Comparison of ENCODE assay signal across 1 cellular context in genomic region chr1:91884459-91885290, GRCh38.
TF ChIP-seq lines count a peak whose summit lies in the region.

No MANE protein-coding gene starts in this region.

TF ChIP-seq in K562, 482 proteins besides CTCF, POLR2A, EP300 and RAD21 (continued from another document):
- TF ChIP-seq, protein P1, sequence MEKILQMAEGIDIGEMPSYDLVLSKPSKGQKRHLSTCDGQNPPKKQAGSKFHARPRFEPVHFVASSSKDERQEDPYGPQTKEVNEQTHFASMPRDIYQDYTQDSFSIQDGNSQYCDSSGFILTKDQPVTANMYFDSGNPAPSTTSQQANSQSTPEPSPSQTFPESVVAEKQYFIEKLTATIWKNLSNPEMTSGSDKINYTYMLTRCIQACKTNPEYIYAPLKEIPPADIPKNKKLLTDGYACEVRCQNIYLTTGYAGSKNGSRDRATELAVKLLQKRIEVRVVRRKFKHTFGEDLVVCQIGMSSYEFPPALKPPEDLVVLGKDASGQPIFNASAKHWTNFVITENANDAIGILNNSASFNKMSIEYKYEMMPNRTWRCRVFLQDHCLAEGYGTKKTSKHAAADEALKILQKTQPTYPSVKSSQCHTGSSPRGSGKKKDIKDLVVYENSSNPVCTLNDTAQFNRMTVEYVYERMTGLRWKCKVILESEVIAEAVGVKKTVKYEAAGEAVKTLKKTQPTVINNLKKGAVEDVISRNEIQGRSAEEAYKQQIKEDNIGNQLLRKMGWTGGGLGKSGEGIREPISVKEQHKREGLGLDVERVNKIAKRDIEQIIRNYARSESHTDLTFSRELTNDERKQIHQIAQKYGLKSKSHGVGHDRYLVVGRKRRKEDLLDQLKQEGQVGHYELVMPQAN (IDR thresholded peaks at IDR 0.05; ENCODE audit: borderline replicate concordance) = no peak
- TF ChIP-seq CSDE1 (IDR thresholded peaks at IDR 0.05) (no peak), CHD7 (IDR thresholded peaks at IDR 0.05; ENCODE audit: low read depth, low read length) (no peak), ZNF184 (CRISPR knock-in tag; IDR thresholded peaks at IDR 0.05) (no peak), NFE2 (IDR thresholded peaks at IDR 0.05; ENCODE audit: low read depth) (no peak), SMAD4 (CRISPR knock-in tag; conservative IDR thresholded peaks at IDR 0.05) (no peak), FOSL1 (tag; conservative IDR thresholded peaks at IDR 0.05) (no peak), CC2D1A (IDR thresholded peaks at IDR 0.05) (no peak), NR1H2 (CRISPR knock-in tag; IDR thresholded peaks at IDR 0.05) (no peak), MBD2 (IDR thresholded peaks at IDR 0.05; ENCODE audit: borderline replicate concordance, low read depth) (no peak), CBX2 (IDR thresholded peaks at IDR 0.05; ENCODE audit: insufficient read depth, low read length, poor library complexity, severe bottlenecking) (no peak)
- TF ChIP-seq, protein P2, sequence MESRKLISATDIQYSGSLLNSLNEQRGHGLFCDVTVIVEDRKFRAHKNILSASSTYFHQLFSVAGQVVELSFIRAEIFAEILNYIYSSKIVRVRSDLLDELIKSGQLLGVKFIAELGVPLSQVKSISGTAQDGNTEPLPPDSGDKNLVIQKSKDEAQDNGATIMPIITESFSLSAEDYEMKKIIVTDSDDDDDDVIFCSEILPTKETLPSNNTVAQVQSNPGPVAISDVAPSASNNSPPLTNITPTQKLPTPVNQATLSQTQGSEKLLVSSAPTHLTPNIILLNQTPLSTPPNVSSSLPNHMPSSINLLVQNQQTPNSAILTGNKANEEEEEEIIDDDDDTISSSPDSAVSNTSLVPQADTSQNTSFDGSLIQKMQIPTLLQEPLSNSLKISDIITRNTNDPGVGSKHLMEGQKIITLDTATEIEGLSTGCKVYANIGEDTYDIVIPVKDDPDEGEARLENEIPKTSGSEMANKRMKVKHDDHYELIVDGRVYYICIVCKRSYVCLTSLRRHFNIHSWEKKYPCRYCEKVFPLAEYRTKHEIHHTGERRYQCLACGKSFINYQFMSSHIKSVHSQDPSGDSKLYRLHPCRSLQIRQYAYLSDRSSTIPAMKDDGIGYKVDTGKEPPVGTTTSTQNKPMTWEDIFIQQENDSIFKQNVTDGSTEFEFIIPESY (CRISPR knock-in tag; IDR thresholded peaks at IDR 0.05) = 0 out of 2 replicates have a peak, but pooled peaks have one; percentile 21
- TF ChIP-seq, protein P3, sequence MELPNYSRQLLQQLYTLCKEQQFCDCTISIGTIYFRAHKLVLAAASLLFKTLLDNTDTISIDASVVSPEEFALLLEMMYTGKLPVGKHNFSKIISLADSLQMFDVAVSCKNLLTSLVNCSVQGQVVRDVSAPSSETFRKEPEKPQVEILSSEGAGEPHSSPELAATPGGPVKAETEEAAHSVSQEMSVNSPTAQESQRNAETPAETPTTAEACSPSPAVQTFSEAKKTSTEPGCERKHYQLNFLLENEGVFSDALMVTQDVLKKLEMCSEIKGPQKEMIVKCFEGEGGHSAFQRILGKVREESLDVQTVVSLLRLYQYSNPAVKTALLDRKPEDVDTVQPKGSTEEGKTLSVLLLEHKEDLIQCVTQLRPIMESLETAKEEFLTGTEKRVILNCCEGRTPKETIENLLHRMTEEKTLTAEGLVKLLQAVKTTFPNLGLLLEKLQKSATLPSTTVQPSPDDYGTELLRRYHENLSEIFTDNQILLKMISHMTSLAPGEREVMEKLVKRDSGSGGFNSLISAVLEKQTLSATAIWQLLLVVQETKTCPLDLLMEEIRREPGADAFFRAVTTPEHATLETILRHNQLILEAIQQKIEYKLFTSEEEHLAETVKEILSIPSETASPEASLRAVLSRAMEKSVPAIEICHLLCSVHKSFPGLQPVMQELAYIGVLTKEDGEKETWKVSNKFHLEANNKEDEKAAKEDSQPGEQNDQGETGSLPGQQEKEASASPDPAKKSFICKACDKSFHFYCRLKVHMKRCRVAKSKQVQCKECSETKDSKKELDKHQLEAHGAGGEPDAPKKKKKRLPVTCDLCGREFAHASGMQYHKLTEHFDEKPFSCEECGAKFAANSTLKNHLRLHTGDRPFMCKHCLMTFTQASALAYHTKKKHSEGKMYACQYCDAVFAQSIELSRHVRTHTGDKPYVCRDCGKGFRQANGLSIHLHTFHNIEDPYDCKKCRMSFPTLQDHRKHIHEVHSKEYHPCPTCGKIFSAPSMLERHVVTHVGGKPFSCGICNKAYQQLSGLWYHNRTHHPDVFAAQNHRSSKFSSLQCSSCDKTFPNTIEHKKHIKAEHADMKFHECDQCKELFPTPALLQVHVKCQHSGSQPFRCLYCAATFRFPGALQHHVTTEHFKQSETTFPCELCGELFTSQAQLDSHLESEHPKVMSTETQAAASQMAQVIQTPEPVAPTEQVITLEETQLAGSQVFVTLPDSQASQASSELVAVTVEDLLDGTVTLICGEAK (IDR thresholded peaks at IDR 0.05) = no peak
- TF ChIP-seq, protein P3 (CRISPR knock-in tag; IDR thresholded peaks at IDR 0.05) = no peak
- TF ChIP-seq, protein P4, sequence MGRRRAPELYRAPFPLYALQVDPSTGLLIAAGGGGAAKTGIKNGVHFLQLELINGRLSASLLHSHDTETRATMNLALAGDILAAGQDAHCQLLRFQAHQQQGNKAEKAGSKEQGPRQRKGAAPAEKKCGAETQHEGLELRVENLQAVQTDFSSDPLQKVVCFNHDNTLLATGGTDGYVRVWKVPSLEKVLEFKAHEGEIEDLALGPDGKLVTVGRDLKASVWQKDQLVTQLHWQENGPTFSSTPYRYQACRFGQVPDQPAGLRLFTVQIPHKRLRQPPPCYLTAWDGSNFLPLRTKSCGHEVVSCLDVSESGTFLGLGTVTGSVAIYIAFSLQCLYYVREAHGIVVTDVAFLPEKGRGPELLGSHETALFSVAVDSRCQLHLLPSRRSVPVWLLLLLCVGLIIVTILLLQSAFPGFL (CRISPR knock-in tag; IDR thresholded peaks at IDR 0.05) = no peak
